29 cellular contexts compared by ENCODE assay signal in genomic region chr1:116096013-116096618, GRCh38. TPM values are rescaled to one million over a fixed set of nuclear protein-coding genes. Genes with fewer than 3 reads are reported as not detected.
"Had no signal": no experiment of that assay in that cellular context is flagged by ENCODE, and none has a peak within 500 bp of the region (broad histone marks: within the 10 kb centered on the region; RNA-seq: fewer than 3 reads in every experiment).

No MANE protein-coding gene starts in this region.

- H3K9me3 ChIP-seq: SJCRH30 had no signal

- H3K4me3 ChIP-seq: ascending aorta, cardiac muscle cell, MG63, SJCRH30, SK-N-MC had no signal

- ATAC-seq: activated CD4-positive, alpha-beta T cell treated with anti-CD3 and anti-CD28 coated beads for 36 hours; activated CD4-positive, CD25-positive, alpha-beta regulatory T cell treated with anti-CD3 and anti-CD28 coated beads, Interleukin-2, amount 50 U/mL, for 24 hours; activated CD8-positive, alpha-beta T cell treated with anti-CD3 and anti-CD28 coated beads, Interleukin-2, amount 10 ng/mL, durations not matched to agents 7 days and 5 days; WTC11 had no signal

- H3K4me1 ChIP-seq: ascending aorta, SJCRH30 had no signal

- H3K27me3 ChIP-seq: ascending aorta, cardiac muscle cell, MG63, SJCRH30 had no signal

- H3K36me3 ChIP-seq: ascending aorta, cardiac muscle cell, MG63, SJCRH30 had no signal

- DNase-seq: activated CD4-positive, alpha-beta T cell treated with anti-CD3 and anti-CD28 coated beads for 36 hours; activated CD4-positive, alpha-beta T cell treated with anti-CD3 and anti-CD28 coated beads, Interleukin-2, amount 10 ng/mL, durations not matched to agents 7 days and 5 days; activated CD4-positive, alpha-beta T cell treated with anti-CD3 and anti-CD28 coated beads, Interleukin-2, amount 50 U/mL, for 48 hours; activated CD8-positive, alpha-beta T cell treated with anti-CD3 and anti-CD28 coated beads, Interleukin-2, amount 10 ng/mL, durations not matched to agents 7 days and 5 days; activated gamma-delta T cell; activated naive CD4-positive, alpha-beta T cell treated with Interleukin-2 at 50 U/mL for 16 hours; activated naive CD8-positive, alpha-beta T cell treated with anti-CD3 and anti-CD28 coated beads, Interleukin-2, amount 10 ng/mL, durations not matched to agents 7 days and 5 days; activated T-cell treated with anti-CD3 and anti-CD28 coated beads, Interleukin-2, amount 50 U/mL, for 24 hours; amygdala; Karpas-422; KBM-7; MG63; NCI-H1048; NCI-H1694; NCI-H2029; NCI-H2107; NCI-H2171; NCI-H510A; NCI-H526; NK-92 treated with Interleukin-12 subunit alpha and Interleukin-12 subunit beta, amount 100 ng/mL, for 24 hours; SHP77; SJCRH30 had no signal

- H3K27ac ChIP-seq: ascending aorta, cardiac muscle cell, SJCRH30, SK-N-MC had no signal

RNA-seq across cellular contexts. Expression of gene MAB21L3, which starts 15.1 kb away (rescaled TPM):
- total RNA-seq: activated CD4-positive, alpha-beta T cell treated with anti-CD3 and anti-CD28 coated beads for 36 hours; activated CD4-positive, alpha-beta T cell treated with anti-CD3 and anti-CD28 coated beads, Interleukin-2, amount 10 ng/mL, durations not matched to agents 7 days and 5 days; activated CD8-positive, alpha-beta T cell treated with anti-CD3 and anti-CD28 coated beads, Interleukin-2, amount 10 ng/mL, durations not matched to agents 7 days and 5 days; activated naive CD8-positive, alpha-beta T cell treated with anti-CD3 and anti-CD28 coated beads, Interleukin-2, amount 10 ng/mL, durations not matched to agents 7 days and 5 days; activated T-helper 2 cell treated with anti-CD3 and anti-CD28 coated beads, Interferon-gamma antibody, Interleukin-2, Interleukin-4, amounts not matched to agents 10 μg/mL and 5 μg/mL and 100 μg/mL, durations not matched to agents 14 hours and 24 hours and 36 hours; ascending aorta; OCI-LY7; WTC11 had no signal
